In the genomic region with DNA sequence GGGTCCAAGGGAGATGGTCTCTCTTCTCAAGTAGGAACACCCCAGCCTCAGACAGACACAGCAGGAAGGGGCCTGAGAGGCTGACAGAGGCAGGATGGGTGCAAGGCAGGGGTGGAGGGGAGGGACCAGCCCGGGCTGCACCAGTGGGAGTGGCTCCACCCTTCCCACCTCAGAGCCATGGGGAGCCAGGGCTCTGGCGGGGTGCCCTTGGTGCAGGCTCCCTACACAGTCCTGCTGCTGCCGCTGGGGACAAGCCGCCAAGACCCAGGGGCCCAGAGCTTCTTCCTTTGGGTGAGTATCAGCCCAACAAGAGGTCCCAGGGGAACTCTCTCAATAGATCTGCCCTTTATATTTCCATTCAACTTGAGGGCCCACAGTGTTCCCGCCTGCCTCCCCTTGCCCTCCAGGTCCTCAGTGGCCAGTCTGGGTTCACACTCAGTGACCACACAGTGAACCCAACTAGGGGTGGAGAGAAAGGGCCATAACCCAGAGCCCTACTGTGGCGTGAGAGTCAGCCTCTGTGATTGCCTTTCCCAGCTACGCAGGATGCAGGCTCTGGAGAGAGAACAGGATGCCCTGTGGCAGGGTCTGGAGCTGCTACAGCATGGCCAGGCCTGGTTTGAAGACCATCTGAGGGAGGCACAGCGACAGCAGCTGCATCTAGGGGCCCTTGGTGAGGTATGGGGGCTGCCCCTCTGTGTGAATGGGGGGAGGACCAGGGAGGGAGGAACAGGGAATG, we compare ENCODE assay signal across 1 cellular context.
A peak's percentile ranks its signal among the peaks of the same experiment; 100 is the strongest.
TF ChIP-seq lines count a peak whose summit lies in the region.

No MANE protein-coding gene starts in this region.

TF ChIP-seq in HepG2, 621 proteins besides CTCF, POLR2A, EP300 and RAD21 (continued from another document):
- TF ChIP-seq, protein P1, sequence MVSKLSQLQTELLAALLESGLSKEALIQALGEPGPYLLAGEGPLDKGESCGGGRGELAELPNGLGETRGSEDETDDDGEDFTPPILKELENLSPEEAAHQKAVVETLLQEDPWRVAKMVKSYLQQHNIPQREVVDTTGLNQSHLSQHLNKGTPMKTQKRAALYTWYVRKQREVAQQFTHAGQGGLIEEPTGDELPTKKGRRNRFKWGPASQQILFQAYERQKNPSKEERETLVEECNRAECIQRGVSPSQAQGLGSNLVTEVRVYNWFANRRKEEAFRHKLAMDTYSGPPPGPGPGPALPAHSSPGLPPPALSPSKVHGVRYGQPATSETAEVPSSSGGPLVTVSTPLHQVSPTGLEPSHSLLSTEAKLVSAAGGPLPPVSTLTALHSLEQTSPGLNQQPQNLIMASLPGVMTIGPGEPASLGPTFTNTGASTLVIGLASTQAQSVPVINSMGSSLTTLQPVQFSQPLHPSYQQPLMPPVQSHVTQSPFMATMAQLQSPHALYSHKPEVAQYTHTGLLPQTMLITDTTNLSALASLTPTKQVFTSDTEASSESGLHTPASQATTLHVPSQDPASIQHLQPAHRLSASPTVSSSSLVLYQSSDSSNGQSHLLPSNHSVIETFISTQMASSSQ (IDR thresholded peaks at IDR 0.05; ENCODE audit: low read depth), result no peak
- TF ChIP-seq, protein P1 (CRISPR knock-in tag; IDR thresholded peaks at IDR 0.05; ENCODE audit: borderline replicate concordance), result 0 out of 2 replicates have a peak, but pooled peaks have one; percentile 17
